1 cellular context compared by ENCODE assay signal in the genomic region with DNA sequence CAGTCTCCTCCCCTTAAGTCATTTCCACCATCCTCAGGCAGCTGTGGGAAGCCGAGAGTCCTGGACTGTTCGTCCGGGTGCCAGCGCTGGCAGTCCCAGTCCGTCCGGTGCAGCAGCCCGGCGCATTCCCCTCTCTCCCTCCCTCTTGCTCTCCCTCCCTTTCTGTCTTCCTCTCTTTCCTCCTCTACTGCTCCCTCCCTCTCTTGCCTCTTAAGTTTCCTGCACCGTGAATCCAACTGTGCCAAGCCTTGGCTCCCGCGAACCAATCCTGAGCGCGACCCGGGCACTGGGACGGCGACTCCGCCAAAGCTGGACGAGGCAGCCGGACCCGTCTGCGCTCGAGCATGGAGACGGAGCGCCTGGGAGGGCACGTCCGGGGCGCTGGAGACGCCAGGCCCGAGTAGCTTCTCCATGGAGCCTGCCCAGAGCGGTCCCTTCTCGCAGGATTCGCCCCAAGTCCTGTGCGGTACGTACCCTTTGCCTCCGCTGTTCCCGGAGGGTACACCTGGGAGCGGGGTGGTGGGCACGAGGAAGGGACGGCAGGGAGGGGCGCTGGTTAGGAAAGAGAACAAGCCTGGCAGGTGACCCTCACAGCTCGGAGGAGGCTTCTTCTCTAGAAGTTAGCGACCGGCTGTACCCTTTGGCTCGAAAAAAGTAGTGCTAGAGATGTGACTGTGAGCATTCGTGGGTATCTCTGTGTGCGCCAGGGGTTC.
A peak's percentile ranks its signal among the peaks of the same experiment; 100 is the strongest.
TF ChIP-seq lines count a peak whose summit lies in the region.

No MANE protein-coding gene starts in this region.

TF ChIP-seq in WTC11, 78 proteins besides CTCF, POLR2A, EP300 and RAD21 (continued from another document):
- TF ChIP-seq, protein P1, sequence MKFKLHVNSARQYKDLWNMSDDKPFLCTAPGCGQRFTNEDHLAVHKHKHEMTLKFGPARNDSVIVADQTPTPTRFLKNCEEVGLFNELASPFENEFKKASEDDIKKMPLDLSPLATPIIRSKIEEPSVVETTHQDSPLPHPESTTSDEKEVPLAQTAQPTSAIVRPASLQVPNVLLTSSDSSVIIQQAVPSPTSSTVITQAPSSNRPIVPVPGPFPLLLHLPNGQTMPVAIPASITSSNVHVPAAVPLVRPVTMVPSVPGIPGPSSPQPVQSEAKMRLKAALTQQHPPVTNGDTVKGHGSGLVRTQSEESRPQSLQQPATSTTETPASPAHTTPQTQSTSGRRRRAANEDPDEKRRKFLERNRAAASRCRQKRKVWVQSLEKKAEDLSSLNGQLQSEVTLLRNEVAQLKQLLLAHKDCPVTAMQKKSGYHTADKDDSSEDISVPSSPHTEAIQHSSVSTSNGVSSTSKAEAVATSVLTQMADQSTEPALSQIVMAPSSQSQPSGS (CRISPR knock-in tag; IDR thresholded peaks at IDR 0.05; ENCODE audit: borderline replicate concordance, low read depth): no peak
- TF ChIP-seq FOXP1 (CRISPR knock-in tag; IDR thresholded peaks at IDR 0.05; ENCODE audit: borderline replicate concordance) (no peak), ZBTB21 (CRISPR knock-in tag; IDR thresholded peaks at IDR 0.05; ENCODE audit: borderline replicate concordance) (0 out of 2 replicates have a peak, but pooled peaks have one; percentile 45)
